ENCODE assay signal across 9 cellular contexts in genomic region chr1:146032613-146033219, GRCh38. TPM values are rescaled to one million over a fixed set of nuclear protein-coding genes. Genes with fewer than 3 reads are reported as not detected.
A peak's percentile ranks its signal among the peaks of the same experiment; 100 is the strongest.
DNase-seq lines count a peak whose midpoint lies in the region; ATAC-seq and TF ChIP-seq lines count a peak whose summit lies in the region.
"Had no signal": no experiment of that assay in that cellular context is flagged by ENCODE, and none has a peak within 500 bp of the region (broad histone marks: within the 10 kb centered on the region; RNA-seq: fewer than 3 reads in every experiment).

No MANE protein-coding gene starts in this region.

- H3K4me3 ChIP-seq in HL-60 (replicated peaks; ENCODE audit: insufficient read depth, low read length) (no peak overlapping the region), OCI-LY7 (ENCODE audit: low read depth, low read length, poor library complexity, severe bottlenecking) (no peak overlapping the region), epithelial cell of proximal tubule (ENCODE audit: low read depth, low read length) (no peak overlapping the region), vagina (no peak overlapping the region)
- H3K4me3 ChIP-seq in effector memory CD4-positive, alpha-beta T cell (ENCODE audit: insufficient read depth, low read depth, low read length, poor library complexity, severe bottlenecking), result no peak overlapping the region

- H3K4me1 Mint-ChIP-seq in Calu3 (ENCODE audit: low read depth, unreplicated experiment), result peaks cover 29% of the 10 kb centered on the region
- peaks cover 28% of the 10 kb centered on the region for H3K4me1 Mint-ChIP-seq in stimulated activated memory B cell treated with anti-CD40 and anti-IgM and Interleukin-4, amounts not matched to agents 10 μg/mL and 1 μg/mL and 100 μg/mL, for 72 hours

- peak overlapping the region; percentile 31; the same call in 1 of the 2 replicates for H3K4me2 ChIP-seq in OCI-LY7 (ENCODE audit: low read length)

- H3K27ac ChIP-seq in HL-60 (replicated peaks) (no peak overlapping the region), OCI-LY7 (ENCODE audit: low read depth, low read length, poor library complexity, severe bottlenecking) (peak overlapping the region; percentile 10), vagina (no peak overlapping the region)
- H3K27ac ChIP-seq in effector memory CD4-positive, alpha-beta T cell (ENCODE audit: insufficient read depth, low read length, poor library complexity, severe bottlenecking), result no peak overlapping the region

- peaks cover 31% of the 10 kb centered on the region for H3K36me3 Mint-ChIP-seq in Calu3 (ENCODE audit: insufficient read depth, unreplicated experiment)
- no peaks in the 10 kb centered on the region for H3K36me3 Mint-ChIP-seq in stimulated activated memory B cell treated with anti-CD40 and anti-IgM and Interleukin-4, amounts not matched to agents 10 μg/mL and 1 μg/mL and 100 μg/mL, for 72 hours

- no peaks in the 10 kb centered on the region for H3K9me2 ChIP-seq in OCI-LY7 (ENCODE audit: insufficient read depth, low read length)

- BruUV-seq in Calu3 (replicated peaks; lab: Mats Ljungman, UMichigan) (no TSS peak), OCI-LY7 (replicated peaks; lab: Mats Ljungman, UMichigan) (no TSS peak)

- no peaks in the 10 kb centered on the region for H4K20me1 ChIP-seq in OCI-LY7 (ENCODE audit: insufficient read depth, low read length)

- CTCF ChIA-PET in Calu3 (lab: Charles Lee), result interaction anchor here (0.6 to 1.5 kb wide), 6 partner anchors 14 to 174 kb away, joined by 3 to 7 read pairs (median 4); partner anchors contain the start of gene PIAS3
- CTCF ChIA-PET in OCI-LY7 (lab: Charles Lee; ENCODE audit: unreplicated experiment), result interaction anchor here (1.0 kb wide), 1 partner anchor 101 kb away, joined by 3 read pairs; no protein-coding TSS in a partner anchor

- POLR2A ChIA-PET in OCI-LY7 (lab: Charles Lee), result interaction anchor here (0.6 to 2.0 kb wide), 10 partner anchors 11 to 146 kb away, joined by 3 to 9 read pairs (median 4); partner anchors contain the start of gene HJV

- TF ChIP-seq CTCF in Calu3 (IDR thresholded peaks at IDR 0.05; ENCODE audit: unreplicated experiment), result peak; percentile 53
- peak; percentile 39 for TF ChIP-seq CTCF in HL-60 (IDR thresholded peaks at IDR 0.05; ENCODE audit: insufficient read depth, low read length)
- TF ChIP-seq CTCF in OCI-LY7 (conservative IDR thresholded peaks at IDR 0.05; ENCODE audit: low read length), result peak; percentile 86
- TF ChIP-seq CTCF in epithelial cell of proximal tubule (conservative IDR thresholded peaks at IDR 0.05; ENCODE audit: low read depth, low read length), result peak; percentile 63
- peak in 1 of 3 experiments; percentile 30 for TF ChIP-seq CTCF in vagina (IDR thresholded peaks at IDR 0.05)

- H3K9me3 ChIP-seq in OCI-LY7 (ENCODE audit: low read length) (no peaks in the 10 kb centered on the region), vagina (no peaks in the 10 kb centered on the region)
- no peaks in the 10 kb centered on the region for H3K9me3 ChIP-seq in effector memory CD4-positive, alpha-beta T cell (ENCODE audit: control insufficient read depth, low read length)

- no peak overlapping the region for H3K27ac Mint-ChIP-seq in Calu3 (ENCODE audit: unreplicated experiment)
- no peak overlapping the region for H3K27ac Mint-ChIP-seq in stimulated activated memory B cell treated with anti-CD40 and anti-IgM and Interleukin-4, amounts not matched to agents 10 μg/mL and 1 μg/mL and 100 μg/mL, for 72 hours

- H3K36me3 ChIP-seq in OCI-LY7 (ENCODE audit: insufficient read depth, low read length), result no peaks in the 10 kb centered on the region
- H3K36me3 ChIP-seq in vagina, result no peaks in the 10 kb centered on the region
- no peaks in the 10 kb centered on the region for H3K36me3 ChIP-seq in effector memory CD4-positive, alpha-beta T cell (ENCODE audit: control insufficient read depth, insufficient read depth, low read length)

- H3K27me3 Mint-ChIP-seq in Calu3 (ENCODE audit: unreplicated experiment), result no peaks in the 10 kb centered on the region
- H3K27me3 Mint-ChIP-seq in stimulated activated memory B cell treated with anti-CD40 and anti-IgM and Interleukin-4, amounts not matched to agents 10 μg/mL and 1 μg/mL and 100 μg/mL, for 72 hours, result peaks cover 14% of the 10 kb centered on the region

- DNase-seq in Calu3, result peak; percentile 48
- peak; percentile 35 to 51 for DNase-seq in HL-60 (ENCODE audit: low read depth in 1 of 2, low spot score in 1 of 2)
- DNase-seq in OCI-LY7 (ENCODE audit: low spot score), result peak; percentile 82
- no peak for DNase-seq in epithelial cell of proximal tubule (ENCODE audit: low read depth)
- peak; percentile 51 for DNase-seq in putamen (ENCODE audit: low spot score)
- no peak for DNase-seq in vagina (ENCODE audit: extremely low spot score in 2 of 2)
- DNase-seq in effector memory CD4-positive, alpha-beta T cell, result no peak

- no peak for ATAC-seq in stimulated activated memory B cell treated with anti-CD40 and anti-IgM and Interleukin-4, amounts not matched to agents 10 μg/mL and 1 μg/mL and 100 μg/mL, for 72 hours
- ATAC-seq: naive thymus-derived CD8-positive, alpha-beta T cell had no signal

- no peaks in the 10 kb centered on the region for H3K79me2 ChIP-seq in OCI-LY7 (ENCODE audit: insufficient read depth, low read depth, low read length)

- no peaks in the 10 kb centered on the region for H3K27me3 ChIP-seq in HL-60 (ENCODE audit: insufficient read depth, poor library complexity, severe bottlenecking)
- H3K27me3 ChIP-seq in vagina, result no peaks in the 10 kb centered on the region
- H3K27me3 ChIP-seq in effector memory CD4-positive, alpha-beta T cell (replicated peaks; ENCODE audit: control insufficient read depth, insufficient read depth, low read length, poor library complexity, severe bottlenecking), result no peaks in the 10 kb centered on the region

- H3K4me3 Mint-ChIP-seq in Calu3 (ENCODE audit: low read depth, unreplicated experiment), result no peak overlapping the region
- no peak overlapping the region for H3K4me3 Mint-ChIP-seq in stimulated activated memory B cell treated with anti-CD40 and anti-IgM and Interleukin-4, amounts not matched to agents 10 μg/mL and 1 μg/mL and 100 μg/mL, for 72 hours
- H3K4me3 Mint-ChIP-seq: naive thymus-derived CD8-positive, alpha-beta T cell had no signal

- intact Hi-C loops in Calu3 (cut with micrococcal nuclease; ENCODE audit: unreplicated experiment), result no loop called here
- intact Hi-C loops in OCI-LY7 (cut with micrococcal nuclease; ENCODE audit: unreplicated experiment), result no loop called here
- intact Hi-C loops in vagina (cut with DNase I), result no loop called here

- no peaks in the 10 kb centered on the region for H3K9me3 Mint-ChIP-seq in Calu3 (ENCODE audit: low read depth, unreplicated experiment)
- H3K9me3 Mint-ChIP-seq in stimulated activated memory B cell treated with anti-CD40 and anti-IgM and Interleukin-4, amounts not matched to agents 10 μg/mL and 1 μg/mL and 100 μg/mL, for 72 hours, result no peaks in the 10 kb centered on the region

- H2AFZ ChIP-seq in OCI-LY7 (ENCODE audit: low read length), result peak overlapping the region; percentile 89

- no peak for TF ChIP-seq POLR2A in vagina (IDR thresholded peaks at IDR 0.05)

- H3K4me1 ChIP-seq in OCI-LY7 (ENCODE audit: insufficient read depth, low read length, poor library complexity, severe bottlenecking) (peaks cover 31% of the 10 kb centered on the region), vagina (peaks cover 10% of the 10 kb centered on the region)
- no peaks in the 10 kb centered on the region for H3K4me1 ChIP-seq in effector memory CD4-positive, alpha-beta T cell (ENCODE audit: control insufficient read depth, insufficient read depth, low read length, poor library complexity, severe bottlenecking)

RNA-seq across cellular contexts. Expression of gene HJV, which starts 11.2 kb away (rescaled TPM):
- total RNA-seq in Calu3 (2022) (not detected in 2 replicates), OCI-LY7 (2022) (not detected in 2 replicates), epithelial cell of proximal tubule (0.35 TPM in 1 of 2 replicates, not detected in the other), vagina (not detected)
- not detected in 2 replicates for total RNA-seq in OCI-LY7 (2014; rRNA removed; shearing (Covaris generic))
- total RNA-seq: naive thymus-derived CD8-positive, alpha-beta T cell had no signal

RNA-seq across cellular contexts. Expression of gene TXNIP, which starts 36.3 kb away (rescaled TPM):
- total RNA-seq in Calu3 (2022) (18.5 and 27.3 TPM in 2 replicates), OCI-LY7 (2022) (50.3 and 76.8 TPM in 2 replicates), epithelial cell of proximal tubule (22.1 and 198 TPM in 2 replicates), vagina (1,858 TPM)
- total RNA-seq in OCI-LY7 (2014; rRNA removed; shearing (Covaris generic)), result 99.9 and 144 TPM in 2 replicates

Comparison
In these comparisons a context has a peak if more than half of its experiments do, and no peak if none do; other contexts are left out.
1. DNase-seq: peak in Calu3 (single experiment), HL-60 (2 of 2), OCI-LY7 (single experiment) and putamen (single experiment); none in epithelial cell of proximal tubule (single experiment), vagina (0 of 2) and effector memory CD4-positive, alpha-beta T cell (0 of 3).